Comparison of ENCODE assay signal across 1 cellular context in the genomic region with DNA sequence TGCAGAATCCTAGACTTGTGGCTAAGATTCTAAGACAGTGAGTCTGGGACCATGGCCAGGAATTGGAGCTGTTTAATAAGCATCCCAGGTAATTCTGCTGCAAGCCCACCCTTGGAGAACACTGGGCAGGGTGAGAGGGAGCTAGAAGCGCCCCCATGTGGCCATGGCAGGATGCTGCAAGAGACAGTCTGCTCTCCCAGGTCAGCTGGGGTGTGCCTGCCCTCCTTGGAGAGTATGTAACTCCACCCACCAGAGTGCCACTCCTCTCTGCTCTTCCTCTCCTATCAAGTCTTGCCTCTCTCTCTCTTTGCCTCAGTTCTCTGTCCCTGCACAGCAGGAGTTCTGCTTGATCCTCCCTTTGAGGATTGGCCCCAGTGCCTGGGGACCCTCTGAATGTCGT.
TF ChIP-seq lines count a peak whose summit lies in the region.

No MANE protein-coding gene starts in this region.

TF ChIP-seq in SK-N-SH, 30 proteins besides CTCF, POLR2A, EP300 and RAD21 (continued from another document):
- TF ChIP-seq, protein P1, sequence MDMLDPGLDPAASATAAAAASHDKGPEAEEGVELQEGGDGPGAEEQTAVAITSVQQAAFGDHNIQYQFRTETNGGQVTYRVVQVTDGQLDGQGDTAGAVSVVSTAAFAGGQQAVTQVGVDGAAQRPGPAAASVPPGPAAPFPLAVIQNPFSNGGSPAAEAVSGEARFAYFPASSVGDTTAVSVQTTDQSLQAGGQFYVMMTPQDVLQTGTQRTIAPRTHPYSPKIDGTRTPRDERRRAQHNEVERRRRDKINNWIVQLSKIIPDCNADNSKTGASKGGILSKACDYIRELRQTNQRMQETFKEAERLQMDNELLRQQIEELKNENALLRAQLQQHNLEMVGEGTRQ (IDR thresholded peaks at IDR 0.05; ENCODE audit: borderline replicate concordance, low read depth, low read length) = no peak
- TF ChIP-seq POLR2AphosphoS5 (IDR thresholded peaks at IDR 0.05; ENCODE audit: low read depth, low read length) = no peak
- TF ChIP-seq, protein P2, sequence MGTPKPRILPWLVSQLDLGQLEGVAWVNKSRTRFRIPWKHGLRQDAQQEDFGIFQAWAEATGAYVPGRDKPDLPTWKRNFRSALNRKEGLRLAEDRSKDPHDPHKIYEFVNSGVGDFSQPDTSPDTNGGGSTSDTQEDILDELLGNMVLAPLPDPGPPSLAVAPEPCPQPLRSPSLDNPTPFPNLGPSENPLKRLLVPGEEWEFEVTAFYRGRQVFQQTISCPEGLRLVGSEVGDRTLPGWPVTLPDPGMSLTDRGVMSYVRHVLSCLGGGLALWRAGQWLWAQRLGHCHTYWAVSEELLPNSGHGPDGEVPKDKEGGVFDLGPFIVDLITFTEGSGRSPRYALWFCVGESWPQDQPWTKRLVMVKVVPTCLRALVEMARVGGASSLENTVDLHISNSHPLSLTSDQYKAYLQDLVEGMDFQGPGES (IDR thresholded peaks at IDR 0.05; ENCODE audit: low read depth, low read length) = no peak
